ENCODE assay signal across 16 cellular contexts in the genomic region with DNA sequence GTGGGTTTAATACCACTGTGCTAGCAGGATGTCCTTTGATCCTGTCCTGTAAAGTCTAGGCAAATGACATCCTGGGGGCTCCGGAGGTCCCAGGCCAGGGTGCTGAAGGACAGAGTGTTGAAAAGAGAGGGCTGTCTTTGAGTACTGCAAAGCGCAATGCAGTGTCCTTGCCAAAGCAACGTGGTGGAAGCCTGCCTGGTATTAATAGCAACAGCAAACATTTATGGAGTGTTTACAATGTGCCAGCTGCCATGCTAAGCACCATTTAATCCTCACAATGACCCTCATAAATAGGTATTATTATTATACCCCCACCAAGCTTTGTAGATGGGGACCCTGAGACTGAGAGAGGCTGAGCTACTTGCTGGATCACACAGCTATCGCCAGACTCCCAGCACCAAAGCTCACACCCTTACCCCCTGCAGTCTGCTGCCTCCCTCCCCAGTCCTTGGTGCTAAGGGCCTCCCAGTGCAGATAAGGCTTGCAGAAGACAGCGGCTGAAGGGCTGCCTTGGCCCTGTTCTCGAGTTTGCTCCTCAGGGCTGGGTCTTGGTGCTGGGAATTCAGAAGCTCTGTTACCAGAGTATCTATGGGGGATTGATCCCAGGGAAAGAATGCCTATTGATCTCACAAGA.
DNase-seq lines count a peak whose midpoint lies in the region; ATAC-seq and TF ChIP-seq lines count a peak whose summit lies in the region.
"Had no signal": no experiment of that assay in that cellular context is flagged by ENCODE, and none has a peak within 500 bp of the region (broad histone marks: within the 10 kb centered on the region; RNA-seq: fewer than 3 reads in every experiment).

No MANE protein-coding gene starts in this region.

- peak; percentile 59 to 75 for ATAC-seq in left cardiac atrium
- no peak for ATAC-seq in HG03139 (IDR thresholded peaks at IDR 0.05; ENCODE audit: unreplicated experiment)
- ATAC-seq: body of pancreas; HepG2; SK-N-SH treated with all-trans-retinoic acid at 6 μM for 48 hours; stimulated activated naive CD8-positive, alpha-beta T cell treated with anti-CD3 and anti-CD28 coated beads, Interleukin-15, Interleukin-2, amounts not matched to agents 100 U/mL and 50 U/mL, for 24 hours had no signal

- intact Hi-C loops in left cardiac atrium (cut with DNase I) = no loop called here

- DNase-seq in DMS79 (lab: John Stamatoyannopoulos, UW) (peak; percentile 98), NCI-H1105 (lab: John Stamatoyannopoulos, UW) (peak; percentile 87), NCI-H2196 treated with DMSO at 0.1 percent for 48 hours (lab: John Stamatoyannopoulos, UW; ENCODE audit: unreplicated experiment) (peak; percentile 74), left cardiac atrium (no peak), GM13976 (ENCODE audit: low spot score) (no peak), mesenteric fat pad (ENCODE audit: low spot score) (no peak)
- DNase-seq: activated naive CD4-positive, alpha-beta T cell treated with anti-CD3 and anti-CD28 coated beads for 36 hours; DMS 273 treated with DMSO at 0.1 percent for 48 hours; glutamatergic neuron; spleen; stimulated activated naive CD8-positive, alpha-beta T cell treated with anti-CD3 and anti-CD28 coated beads, Interleukin-15, Interleukin-2, amounts not matched to agents 100 U/mL and 50 U/mL, for 24 hours; uterus had no signal

- TF ChIP-seq CTCF in GM13976 (IDR thresholded peaks at IDR 0.05; ENCODE audit: borderline replicate concordance, control extremely low read depth, extremely low read depth, insufficient read depth, missing control alignments) = no peak

- in situ Hi-C loops in GM13976 (cut with MboI; ENCODE audit: low sequenced_read_pairs, unreplicated experiment) = no loop called here

Comparison
In these comparisons a context has a peak if more than half of its experiments do, and no peak if none do; other contexts are left out.
1. DNase-seq: peak in DMS79 (single experiment), NCI-H1105 (single experiment) and NCI-H2196 treated with DMSO at 0.1 percent for 48 hours (single experiment); none in left cardiac atrium (single experiment), GM13976 (single experiment) and mesenteric fat pad (single experiment).